19 cellular contexts compared by ENCODE assay signal in genomic region chr12:14113031-14113430, GRCh38.
A peak's percentile ranks its signal among the peaks of the same experiment; 100 is the strongest.
DNase-seq lines count a peak whose midpoint lies in the region; ATAC-seq and TF ChIP-seq lines count a peak whose summit lies in the region.
"Had no signal": no experiment of that assay in that cellular context is flagged by ENCODE, and none has a peak within 500 bp of the region (broad histone marks: within the 10 kb centered on the region; RNA-seq: fewer than 3 reads in every experiment).

No MANE protein-coding gene starts in this region.

- no peak for DNase-seq in PC-9
- DNase-seq in inferior parietal cortex (ENCODE audit: extremely low spot score), result peak; percentile 32
- peak; percentile 70 for DNase-seq in pons (ENCODE audit: low spot score)
- DNase-seq in Right ventricle myocardium inferior (ENCODE audit: missing footprints), result no peak
- DNase-seq in activated CD4-positive, alpha-beta T cell treated with anti-CD3 and anti-CD28 coated beads, Interleukin-2, amount 50 U/mL, for 1 hour, result no peak
- DNase-seq: CD4-positive, CD25-positive, alpha-beta regulatory T cell; CD8-positive, alpha-beta T cell; DMS 273 treated with DMSO at 0.1 percent for 48 hours; DMS79; EL; GDM1; H9 had no signal

- H4K20me1 ChIP-seq in PC-9 (ENCODE audit: insufficient read depth), result no peaks in the 10 kb centered on the region
- H4K20me1 ChIP-seq: BLaER1 had no signal

- intact Hi-C loops in PC-9 (cut with micrococcal nuclease; ENCODE audit: unreplicated experiment) (no loop called here), Right ventricle myocardium inferior (cut with DNase I) (no loop called here)

- CTCF ChIA-PET in PC-9 (lab: Charles Lee), result no interaction called here

- no peak overlapping the region for H3K4me2 ChIP-seq in PC-9
- H3K4me2 ChIP-seq: BLaER1, GM23338 had no signal

- H3K27me3 ChIP-seq in PC-9 (ENCODE audit: insufficient read depth, low read depth), result no peaks in the 10 kb centered on the region
- H3K27me3 ChIP-seq: BLaER1 had no signal

- no peaks in the 10 kb centered on the region for H3F3A ChIP-seq in PC-9 (ENCODE audit: insufficient read depth, low read depth)

- no peak overlapping the region for H3K4me3 ChIP-seq in PC-9
- H3K4me3 ChIP-seq: BLaER1, GM12878, GM23338 had no signal

- H2AFZ ChIP-seq in PC-9, result 0 out of 2 replicates have a peak overlapping the region, but pooled peaks have one; percentile 15
- H2AFZ ChIP-seq: GM23338 had no signal

- H3K36me3 ChIP-seq in PC-9 (ENCODE audit: low read depth), result no peaks in the 10 kb centered on the region
- H3K36me3 ChIP-seq: BLaER1 had no signal

- H3K9me2 ChIP-seq in PC-9 (ENCODE audit: insufficient read depth), result no peaks in the 10 kb centered on the region

- ATAC-seq in Right ventricle myocardium inferior, result no peak
- ATAC-seq in GM21360 (IDR thresholded peaks at IDR 0.05; ENCODE audit: unreplicated experiment), result no peak
- no peak for ATAC-seq in HG03469 (IDR thresholded peaks at IDR 0.05; ENCODE audit: unreplicated experiment)
- ATAC-seq: CD8-positive, alpha-beta T cell; GM12878; GM23338; HCT116 had no signal

- no peaks in the 10 kb centered on the region for H3K79me2 ChIP-seq in PC-9 (ENCODE audit: low read depth)

- peaks cover 7% of the 10 kb centered on the region; the same call in 1 of the 2 replicates for H3K9me3 ChIP-seq in PC-9 (ENCODE audit: insufficient read depth, low read depth)

- no peak for TF ChIP-seq CTCF in PC-9 (conservative IDR thresholded peaks at IDR 0.05)

- POLR2A ChIA-PET in PC-9 (lab: Charles Lee; ENCODE audit: unreplicated experiment), result no interaction called here

- H3K4me1 ChIP-seq in PC-9 (replicated peaks; ENCODE audit: insufficient read depth), result no peaks in the 10 kb centered on the region
- H3K4me1 ChIP-seq: BLaER1 had no signal

- no peak overlapping the region for H3K27ac ChIP-seq in PC-9
- H3K27ac ChIP-seq: BLaER1, C4-2B had no signal

- BruUV-seq in PC-9 (replicated peaks; lab: Mats Ljungman, UMichigan), result no TSS peak

Comparison
In these comparisons a context has a peak if more than half of its experiments do, and no peak if none do; other contexts are left out.
1. DNase-seq: peak in inferior parietal cortex (single experiment) and pons (single experiment); none in PC-9 (0 of 2), Right ventricle myocardium inferior (single experiment) and activated CD4-positive, alpha-beta T cell treated with anti-CD3 and anti-CD28 coated beads, Interleukin-2, amount 50 U/mL, for 1 hour (single experiment).